Comparison of ENCODE assay signal across 15 cellular contexts in the genomic region with DNA sequence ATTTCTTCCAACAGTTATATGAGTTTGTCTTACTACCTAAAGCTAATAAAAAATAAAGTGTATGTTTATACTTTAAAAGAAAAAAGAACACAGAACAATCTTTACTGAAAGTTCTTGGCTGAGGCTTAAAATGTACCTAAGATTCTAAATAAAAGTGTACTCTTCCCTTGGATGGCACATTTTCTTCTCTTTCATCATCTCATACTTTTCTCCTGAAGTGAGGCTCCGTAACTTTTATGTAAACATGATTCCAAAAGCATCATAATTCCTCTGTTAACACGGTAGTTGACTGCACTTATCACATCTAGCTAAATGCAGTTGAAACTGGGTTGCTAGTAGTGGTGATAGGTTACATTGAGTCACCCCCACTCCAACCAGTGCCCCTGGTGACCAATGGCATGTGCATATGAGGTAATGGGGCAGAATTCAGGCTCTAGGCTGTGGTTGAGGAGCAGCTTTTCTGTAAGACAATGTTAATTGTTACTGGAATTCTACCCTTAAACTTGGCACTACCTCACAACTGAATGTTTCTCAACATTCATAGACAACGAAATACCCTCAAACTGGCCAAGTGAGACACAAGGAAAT. TPM values are rescaled to one million over a fixed set of nuclear protein-coding genes. Genes with fewer than 3 reads are reported as not detected.
DNase-seq lines count a peak whose midpoint lies in the region; FAIRE-seq and TF ChIP-seq lines count a peak whose summit lies in the region.
"Had no signal": no experiment of that assay in that cellular context is flagged by ENCODE, and none has a peak within 500 bp of the region (broad histone marks: within the 10 kb centered on the region; RNA-seq: fewer than 3 reads in every experiment).

No MANE protein-coding gene starts in this region.

- no peak for FAIRE-seq in GM12892 (lab: Jason Lieb, UNC)
- FAIRE-seq in urothelium cell line (lab: Jason Lieb, UNC) = no peak

- no peak for TF ChIP-seq CTCF in fibroblast of the aortic adventitia (IDR thresholded peaks at IDR 0.05; ENCODE audit: insufficient read depth, low read length)

- no peak overlapping the region for H3K4me3 ChIP-seq in fibroblast of the aortic adventitia (ENCODE audit: low read depth, low read length)
- H3K4me3 ChIP-seq: SJCRH30 had no signal

- DNase-seq in EH (ENCODE audit: low read depth) = peak; percentile 73
- DNase-seq in NCI-H226 = peak; percentile 3
- DNase-seq in fibroblast of the aortic adventitia (ENCODE audit: low read depth) = peak; percentile 81
- DNase-seq in renal cortical epithelial cell (ENCODE audit: low read depth) = peak; percentile 83
- no peak for DNase-seq in GM12892 (ENCODE audit: insufficient read length)
- no peak for DNase-seq in NCI-H82 treated with DMSO at 0.1 percent for 48 hours (lab: John Stamatoyannopoulos, UW; ENCODE audit: unreplicated experiment)
- DNase-seq in DMS114 treated with DMSO at 0.1 percent for 48 hours (lab: John Stamatoyannopoulos, UW; ENCODE audit: unreplicated experiment) = no peak
- no peak for DNase-seq in urothelium cell line (ENCODE audit: low spot score)
- DNase-seq: activated naive CD8-positive, alpha-beta T cell treated with anti-CD3 and anti-CD28 coated beads for 36 hours; Caco-2; immature natural killer cell; NCI-H1694 treated with DMSO at 0.1 percent for 48 hours; right cardiac atrium; SJCRH30; stimulated activated naive CD8-positive, alpha-beta T cell treated with anti-CD3 and anti-CD28 coated beads, Interleukin-15, Interleukin-2, amounts not matched to agents 100 U/mL and 50 U/mL, for 24 hours had no signal

- TF ChIP-seq POLR2A in GM12892 (IDR thresholded peaks at IDR 0.05; ENCODE audit: low read depth, low read length) = no peak

RNA-seq across cellular contexts. Expression of gene WASHC3, which starts 38.4 kb away (rescaled TPM):
- total RNA-seq in fibroblast of the aortic adventitia (ENCODE audit: low replicate concordance) (58.5 and 141 TPM in 2 replicates), renal cortical epithelial cell (53.6 and 96.6 TPM in 2 replicates)
- polyA plus RNA-seq in GM12892 (2012; ENCODE audit: missing spikeins) = 66.9 TPM

Comparison
In these comparisons a context has a peak if more than half of its experiments do, and no peak if none do; other contexts are left out.
1. DNase-seq: peak in EH (single experiment), NCI-H226 (single experiment), fibroblast of the aortic adventitia (single experiment) and renal cortical epithelial cell (single experiment); none in GM12892 (single experiment), NCI-H82 treated with DMSO at 0.1 percent for 48 hours (single experiment), DMS114 treated with DMSO at 0.1 percent for 48 hours (single experiment) and urothelium cell line (single experiment).